Comparison of ENCODE assay signal across 17 cellular contexts in genomic region chr10:114682121-114682520, GRCh38. TPM values are rescaled to one million over a fixed set of nuclear protein-coding genes. Genes with fewer than 3 reads are reported as not detected.
A peak's percentile ranks its signal among the peaks of the same experiment; 100 is the strongest.
DNase-seq lines count a peak whose midpoint lies in the region; ATAC-seq, FAIRE-seq and TF ChIP-seq lines count a peak whose summit lies in the region.
"Had no signal": no experiment of that assay in that cellular context is flagged by ENCODE, and none has a peak within 500 bp of the region (broad histone marks: within the 10 kb centered on the region; RNA-seq: fewer than 3 reads in every experiment).

No MANE protein-coding gene starts in this region.

- peak overlapping the region; percentile 62 to 98 (median 98) for H3K27ac ChIP-seq in right lobe of liver
- H3K27ac ChIP-seq in HepG2 (ENCODE audit: extremely low read length, insufficient read depth, low read length): no peak overlapping the region
- H3K27ac ChIP-seq in duodenal mucosa (ENCODE audit: low read depth, low read length): peak overlapping the region; percentile 5
- no peak overlapping the region for H3K27ac ChIP-seq in endodermal cell (ENCODE audit: low read depth, low read length)

- in situ Hi-C loops in HepG2 (cut with HindIII; ENCODE audit: extremely low pct_ligation_motif_present, low pct_unique_long_range_greater_than_20kb): loop anchor here (5.0 kb wide), 1 partner anchor 50 kb away; no protein-coding TSS in a partner anchor

- no peak for TF ChIP-seq RAD21 in HepG2 (CRISPR knock-in tag; IDR thresholded peaks at IDR 0.05)

- FAIRE-seq in HepG2 (lab: Jason Lieb, UNC): no peak
- FAIRE-seq: GM12891 had no signal

- H3K4me1 Mint-ChIP-seq in nephron: peaks cover 52% of the 10 kb centered on the region
- H3K4me1 Mint-ChIP-seq in endodermal cell: peaks cover 16% of the 10 kb centered on the region
- H3K4me1 Mint-ChIP-seq: naive B cell, T-cell had no signal

- no TSS peak for BruUV-seq in HepG2 (replicated peaks; lab: Mats Ljungman, UMichigan)

- no peaks in the 10 kb centered on the region for H4K20me1 ChIP-seq in HepG2 (ENCODE audit: insufficient read depth, low read length)

- no peak for DNase-seq in right lobe of liver
- DNase-seq in HepG2 (ENCODE audit: low spot score): no peak
- no peak for DNase-seq in endodermal cell
- DNase-seq: COR-L47, GDM1, naive B cell, NCI-H82, T-cell had no signal

- H3K79me2 ChIP-seq in HepG2 (ENCODE audit: insufficient read depth, low read length): no peaks in the 10 kb centered on the region

- CTCF ChIA-PET in HepG2 (lab: Yijun Ruan, JAX; ENCODE audit: low intra/inter-chr PET ratio, low total read pairs): no interaction called here

- H2AFZ ChIP-seq in HepG2 (ENCODE audit: low read length): no peak overlapping the region

- no peaks in the 10 kb centered on the region for H3K27me3 ChIP-seq in right lobe of liver
- H3K27me3 ChIP-seq in HepG2 (ENCODE audit: control insufficient read depth in 1 of 2, insufficient read depth in 2 of 2, low read length in 2 of 2): no peaks in the 10 kb centered on the region
- no peaks in the 10 kb centered on the region for H3K27me3 ChIP-seq in duodenal mucosa (ENCODE audit: control insufficient read depth in 1 of 2, insufficient read depth in 2 of 2, low read length in 2 of 2)
- no peaks in the 10 kb centered on the region for H3K27me3 ChIP-seq in endodermal cell (ENCODE audit: control insufficient read depth, insufficient read depth, low read length, poor library complexity, severe bottlenecking)
- H3K27me3 ChIP-seq: adrenal gland had no signal

- POLR2A ChIA-PET in HepG2 (lab: Yijun Ruan, JAX): no interaction called here

- ATAC-seq in right lobe of liver (no peak), HepG2 (no peak), HG02852 (IDR thresholded peaks at IDR 0.05; ENCODE audit: unreplicated experiment) (no peak), HG02588 (IDR thresholded peaks at IDR 0.05; ENCODE audit: unreplicated experiment) (no peak), esophagus mucosa (no peak)
- ATAC-seq: T-cell had no signal

- intact Hi-C loops in right lobe of liver (cut with DNase I) (no loop called here), HepG2 (cut with micrococcal nuclease; ENCODE audit: unreplicated experiment) (no loop called here)

- H3K4me3 ChIP-seq in right lobe of liver: no peak overlapping the region
- H3K4me3 ChIP-seq in HepG2 (replicated peaks in 1 of 3; ENCODE audit: insufficient read depth in 1 of 3, low read depth in 2 of 3, low read length in 3 of 3): no peak overlapping the region
- H3K4me3 ChIP-seq in duodenal mucosa (ENCODE audit: low read depth in 1 of 2, low read length in 2 of 2): no peak overlapping the region
- H3K4me3 ChIP-seq in endodermal cell (ENCODE audit: low read length): no peak overlapping the region
- H3K4me3 ChIP-seq: adrenal gland had no signal

- no peaks in the 10 kb centered on the region for H3K9me3 Mint-ChIP-seq in nephron
- H3K9me3 Mint-ChIP-seq in endodermal cell: no peaks in the 10 kb centered on the region
- H3K9me3 Mint-ChIP-seq: activated T-helper 2 cell treated with anti-CD3 and anti-CD28 coated beads, Interferon-gamma antibody, Interleukin-2, Interleukin-4, amounts not matched to agents 10 μg/mL and 5 μg/mL and 100 μg/mL, durations not matched to agents 14 hours and 24 hours and 36 hours; naive B cell; stimulated activated naive CD8-positive, alpha-beta T cell treated with anti-CD3 and anti-CD28 coated beads, Interleukin-15, Interleukin-2, amounts not matched to agents 100 ng/mL and 50 ng/mL, for 24 hours; T-cell had no signal

- H3K36me3 Mint-ChIP-seq in nephron (ENCODE audit: low read depth) (no peaks in the 10 kb centered on the region), endodermal cell (ENCODE audit: low read depth) (no peaks in the 10 kb centered on the region)
- H3K36me3 Mint-ChIP-seq: naive B cell, T-cell had no signal

- H3K4me3 Mint-ChIP-seq in nephron (no peak overlapping the region), endodermal cell (no peak overlapping the region)
- H3K4me3 Mint-ChIP-seq: naive B cell; stimulated activated naive CD8-positive, alpha-beta T cell treated with anti-CD3 and anti-CD28 coated beads, Interleukin-15, Interleukin-2, amounts not matched to agents 100 ng/mL and 50 ng/mL, for 24 hours; T-cell had no signal

- no peak for TF ChIP-seq POLR2A in right lobe of liver (IDR thresholded peaks at IDR 0.05)
- TF ChIP-seq POLR2A in HepG2 (IDR thresholded peaks at IDR 0.05; ENCODE audit: insufficient read depth in 1 of 2, low read depth in 2 of 2, low read length in 2 of 2): no peak

- TF ChIP-seq CTCF in right lobe of liver (IDR thresholded peaks at IDR 0.05): no peak
- no peak for TF ChIP-seq CTCF in HepG2 (CRISPR knock-in tag; IDR thresholded peaks at IDR 0.05)
- TF ChIP-seq CTCF in nephron (IDR thresholded peaks at IDR 0.05; ENCODE audit: unreplicated experiment in 3 of 3): no peak
- TF ChIP-seq CTCF in endodermal cell (conservative IDR thresholded peaks at IDR 0.05): no peak

- WGBS in right lobe of liver (ENCODE audit: insufficient coverage, low coverage, low lambda C conversion rate, missing lambda C conversion rate): 45% methylated on average over 3 of the region's 3 CpGs
- 56% methylated on average over 3 of the region's 3 CpGs for WGBS in HepG2 (ENCODE audit: low lambda C conversion rate)
- WGBS in endodermal cell (ENCODE audit: insufficient coverage in 1 of 2, insufficient read length in 1 of 2), 2 experiments: 97% methylated on average over 2 of the region's 3 CpGs; no CpG with 5 or more reads in 1 of the 2 experiments

- H3K4me1 ChIP-seq in right lobe of liver: peaks cover 0 to 44% (median 7%) of the 10 kb centered on the region in 4 donors
- H3K4me1 ChIP-seq in HepG2 (ENCODE audit: insufficient read depth, low read length): peaks cover 42% of the 10 kb centered on the region
- peaks cover 20 to 31% of the 10 kb centered on the region in 2 donors for H3K4me1 ChIP-seq in duodenal mucosa (ENCODE audit: control insufficient read depth in 1 of 2, insufficient read depth in 2 of 2, low read length in 2 of 2)
- H3K4me1 ChIP-seq in endodermal cell (ENCODE audit: control insufficient read depth, insufficient read depth, low read length): peaks cover 8% of the 10 kb centered on the region

- H3K27ac Mint-ChIP-seq in nephron: peak overlapping the region; percentile 77 to 93 (median 88)
- H3K27ac Mint-ChIP-seq in endodermal cell: no peak overlapping the region
- H3K27ac Mint-ChIP-seq: activated T-helper 2 cell treated with anti-CD3 and anti-CD28 coated beads, Interferon-gamma antibody, Interleukin-2, Interleukin-4, amounts not matched to agents 10 μg/mL and 5 μg/mL and 100 μg/mL, durations not matched to agents 14 hours and 24 hours and 36 hours; naive B cell; stimulated activated naive CD8-positive, alpha-beta T cell treated with anti-CD3 and anti-CD28 coated beads, Interleukin-15, Interleukin-2, amounts not matched to agents 100 ng/mL and 50 ng/mL, for 24 hours; T-cell had no signal

- H3K27me3 Mint-ChIP-seq in nephron (ENCODE audit: low read depth) (no peaks in the 10 kb centered on the region), endodermal cell (ENCODE audit: insufficient read depth) (no peaks in the 10 kb centered on the region)
- H3K27me3 Mint-ChIP-seq: naive B cell; stimulated activated naive CD8-positive, alpha-beta T cell treated with anti-CD3 and anti-CD28 coated beads, Interleukin-15, Interleukin-2, amounts not matched to agents 100 ng/mL and 50 ng/mL, for 24 hours had no signal

- no peak for TF ChIP-seq EP300 in HepG2 (IDR thresholded peaks at IDR 0.05; ENCODE audit: low read depth in 2 of 2, low read length in 2 of 2)
- no peak for TF ChIP-seq EP300 in HepG2 (CRISPR knock-in tag; IDR thresholded peaks at IDR 0.05; ENCODE audit: borderline replicate concordance)

- H3K36me3 ChIP-seq in right lobe of liver (no peaks in the 10 kb centered on the region), HepG2 (replicated peaks in 1 of 2; ENCODE audit: control insufficient read depth in 1 of 2, insufficient read depth in 2 of 2, low read length in 2 of 2) (no peaks in the 10 kb centered on the region), duodenal mucosa (ENCODE audit: control insufficient read depth in 1 of 2, insufficient read depth in 2 of 2, low read length in 2 of 2) (no peaks in the 10 kb centered on the region), endodermal cell (ENCODE audit: control insufficient read depth, insufficient read depth, low read length) (no peaks in the 10 kb centered on the region)
- H3K36me3 ChIP-seq: adrenal gland had no signal

- H3K4me2 ChIP-seq in HepG2 (ENCODE audit: low read depth, low read length): no peak overlapping the region

- no peak overlapping the region for H3K9ac ChIP-seq in HepG2 (ENCODE audit: insufficient read depth, low read depth, low read length)
- no peak overlapping the region for H3K9ac ChIP-seq in duodenal mucosa (ENCODE audit: low read depth in 1 of 2, low read length in 2 of 2)
- H3K9ac ChIP-seq in endodermal cell (ENCODE audit: extremely low read depth, low read length, poor library complexity, severe bottlenecking): no peak overlapping the region

- H3K9me3 ChIP-seq in right lobe of liver (no peaks in the 10 kb centered on the region), HepG2 (ENCODE audit: low read length) (no peaks in the 10 kb centered on the region), duodenal mucosa (ENCODE audit: control insufficient read depth in 1 of 2, low read length in 2 of 2) (no peaks in the 10 kb centered on the region), endodermal cell (ENCODE audit: control insufficient read depth, low read length) (no peaks in the 10 kb centered on the region)
- H3K9me3 ChIP-seq: adrenal gland had no signal

RNA-seq across cellular contexts. Expression of gene ABLIM1, which starts 24.0 kb away (rescaled TPM):
- 10 to 100 TPM; 38.8 to 76.5 (median 50.6) TPM for total RNA-seq in right lobe of liver
- 59.4 and 98.7 TPM in 2 replicates for total RNA-seq in HepG2 (2016; rRNA removed; fragmentation: Illumina TruSeq; extraction: Trizol)
- 9.8 and 11.3 TPM in 2 replicates for total RNA-seq in HepG2 (2016; cell fraction: cytosol; rRNA removed; fragmentation: Illumina TruSeq; extraction: Trizol; ENCODE audit: low read depth)
- 58.9 and 89.3 TPM in 2 replicates for total RNA-seq in HepG2 (2016; cell fraction: insoluble cytoplasmic fraction; rRNA removed; fragmentation: Illumina TruSeq; extraction: Trizol)
- total RNA-seq in HepG2 (2016; cell fraction: membrane; rRNA removed; fragmentation: Illumina TruSeq; extraction: Trizol): 46.0 and 48.9 TPM in 2 replicates
- total RNA-seq in HepG2 (2016; cell fraction: nucleus; rRNA removed; fragmentation: Illumina TruSeq; extraction: Trizol): 51.3 and 54.7 TPM in 2 replicates
- 68.6 and 92.7 TPM in 2 replicates for polyA plus RNA-seq in HepG2 (2011; rRNA removed)
- polyA plus RNA-seq in HepG2 (2011; cell fraction: cytosol; rRNA removed): 71.2 and 78.6 TPM in 2 replicates
- 66.0 and 78.5 TPM in 2 replicates for polyA plus RNA-seq in HepG2 (2011; cell fraction: nucleus; rRNA removed)
- polyA plus RNA-seq in HepG2 (2012): 35.3 and 56.8 TPM in 2 replicates
- polyA plus RNA-seq in HepG2 (2016; cell fraction: cytosol; fragmentation: Illumina TruSeq; extraction: Trizol; ENCODE audit: low read depth): 4.3 and 5.3 TPM in 2 replicates
- polyA plus RNA-seq in HepG2 (2016; cell fraction: insoluble cytoplasmic fraction; fragmentation: Illumina TruSeq; extraction: Trizol; ENCODE audit: low read depth): 63.3 and 64.1 TPM in 2 replicates
- polyA plus RNA-seq in HepG2 (2016; cell fraction: membrane; fragmentation: Illumina TruSeq; extraction: Trizol; ENCODE audit: low read depth): 17.7 and 19.0 TPM in 2 replicates
- 43.5 and 44.5 TPM in 2 replicates for polyA plus RNA-seq in HepG2 (2016; cell fraction: nucleus; fragmentation: Illumina TruSeq; extraction: Trizol; ENCODE audit: insufficient read depth, low read depth)
- polyA minus RNA-seq in HepG2 (2011; rRNA and poly(A)+ RNA removed; ENCODE audit: low replicate concordance): 156 and 220 TPM in 2 replicates
- 57.6 and 88.5 TPM in 2 replicates for polyA minus RNA-seq in HepG2 (2011; cell fraction: cytosol; rRNA and poly(A)+ RNA removed)
- polyA minus RNA-seq in HepG2 (2011; cell fraction: nucleus; rRNA and poly(A)+ RNA removed): 98.6 and 111 TPM in 2 replicates
- 304 TPM for total RNA-seq in esophagus mucosa
- 10 to 100 TPM; 39.3 to 49.3 TPM for total RNA-seq in endodermal cell
- polyA plus RNA-seq in endodermal cell (2013, experiment 1 of 2): 45.2 TPM
- polyA plus RNA-seq in endodermal cell (2013, experiment 2 of 2): 52.5 TPM

Comparison
In these comparisons a context has a peak if more than half of its experiments do, and no peak if none do; other contexts are left out.
1. H3K27ac ChIP-seq: peak in right lobe of liver (3 of 3) and duodenal mucosa (single experiment); none in HepG2 (single experiment) and endodermal cell (single experiment).